ENCODE assay signal across 8 cellular contexts in the genomic region with DNA sequence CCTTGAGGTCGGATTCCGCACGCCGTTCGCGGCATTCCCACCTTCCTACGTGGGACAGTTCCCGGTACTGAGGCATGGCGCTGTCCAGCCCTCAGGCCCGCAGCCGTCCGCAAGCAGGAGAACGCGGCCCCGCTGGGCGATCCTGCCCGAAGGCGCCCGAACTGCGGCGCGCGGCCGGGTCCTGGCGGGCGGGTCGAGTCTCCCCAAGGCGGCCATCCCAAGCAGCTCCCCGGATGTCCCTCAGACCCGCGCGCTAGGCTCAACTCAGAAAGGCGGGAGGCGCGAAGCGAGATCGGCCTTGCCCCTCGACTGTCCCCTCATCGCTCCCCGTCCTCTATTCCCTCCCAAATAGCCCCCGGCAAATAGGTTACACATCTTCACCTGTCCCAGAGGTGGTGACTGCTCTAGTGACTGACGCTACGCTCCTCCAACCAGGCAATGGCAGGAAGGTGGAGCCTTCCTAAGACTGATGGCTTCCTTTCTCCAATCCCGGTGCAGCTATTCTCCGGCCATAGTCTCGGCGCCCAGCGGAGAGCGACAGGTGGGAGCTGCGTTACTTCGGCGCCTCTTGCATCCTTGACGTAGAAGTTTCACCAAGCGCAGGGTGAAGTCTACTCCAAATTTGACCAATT. TPM values are rescaled to one million over a fixed set of nuclear protein-coding genes. Genes with fewer than 3 reads are reported as not detected.
A peak's percentile ranks its signal among the peaks of the same experiment; 100 is the strongest.
DNase-seq lines count a peak whose midpoint lies in the region; ATAC-seq and TF ChIP-seq lines count a peak whose summit lies in the region.

No MANE protein-coding gene starts in this region.

- no peak overlapping the region for H3K4me3 Mint-ChIP-seq in GM23338
- no peak overlapping the region for H3K4me3 Mint-ChIP-seq in naive B cell
- no peak overlapping the region for H3K4me3 Mint-ChIP-seq in stimulated activated effector memory CD8-positive, alpha-beta T cell treated with anti-CD3 and anti-CD28 coated beads, Interleukin-12 subunit alpha, Interleukin-12 subunit beta, amount 100 ng/mL, for 72 hours

- no peaks in the 10 kb centered on the region for H3K36me3 ChIP-seq in GM23338 (ENCODE audit: insufficient read depth)

- TF ChIP-seq CTCF in GM23338 (conservative IDR thresholded peaks at IDR 0.05; ENCODE audit: low read depth in 2 of 2): no peak
- TF ChIP-seq CTCF in fibroblast of mammary gland (conservative IDR thresholded peaks at IDR 0.05; ENCODE audit: control insufficient read depth, insufficient read depth, low read depth, low read length): no peak

- H3K27ac Mint-ChIP-seq in GM23338 (peak overlapping the region; percentile 96), naive B cell (peak overlapping the region in 1 of 6 donors; percentile 93)
- H3K27ac Mint-ChIP-seq in stimulated activated effector memory CD8-positive, alpha-beta T cell treated with anti-CD3 and anti-CD28 coated beads, Interleukin-12 subunit alpha, Interleukin-12 subunit beta, amount 100 ng/mL, for 72 hours: no peak overlapping the region

- peaks cover 9% of the 10 kb centered on the region; the same call in 2 of the 3 replicates for H3K36me3 Mint-ChIP-seq in GM23338 (ENCODE audit: low read depth)
- no peaks in the 10 kb centered on the region for H3K36me3 Mint-ChIP-seq in naive B cell
- H3K36me3 Mint-ChIP-seq in stimulated activated effector memory CD8-positive, alpha-beta T cell treated with anti-CD3 and anti-CD28 coated beads, Interleukin-12 subunit alpha, Interleukin-12 subunit beta, amount 100 ng/mL, for 72 hours: peaks cover 36% of the 10 kb centered on the region

- peaks cover 22% of the 10 kb centered on the region for H3K4me1 Mint-ChIP-seq in GM23338
- peaks cover 18 to 37% (median 34%) of the 10 kb centered on the region in 3 donors for H3K4me1 Mint-ChIP-seq in naive B cell
- peaks cover 34% of the 10 kb centered on the region for H3K4me1 Mint-ChIP-seq in stimulated activated effector memory CD8-positive, alpha-beta T cell treated with anti-CD3 and anti-CD28 coated beads, Interleukin-12 subunit alpha, Interleukin-12 subunit beta, amount 100 ng/mL, for 72 hours

- H3K27me3 Mint-ChIP-seq in GM23338 (ENCODE audit: insufficient read depth, low read depth, poor library complexity) (peaks cover 18% of the 10 kb centered on the region), naive B cell (no peaks in the 10 kb centered on the region)

- peaks cover 4% of the 10 kb centered on the region; the same call in 1 of the 2 replicates for H3F3A ChIP-seq in GM23338 (replicated peaks; ENCODE audit: low read depth)

- H2AFZ ChIP-seq in GM23338: peak overlapping the region; percentile 83; the same call in 1 of the 2 replicates

- no peaks in the 10 kb centered on the region for H3K9me2 ChIP-seq in GM23338 (ENCODE audit: insufficient read depth)

- ATAC-seq in GM23338 (peak; percentile 81), naive B cell (ENCODE audit: low read depth in 2 of 2) (peak; percentile 60 to 62)
- peak; percentile 81 for ATAC-seq in stimulated activated effector memory CD8-positive, alpha-beta T cell treated with anti-CD3 and anti-CD28 coated beads, Interleukin-12 subunit alpha, Interleukin-12 subunit beta, amount 100 ng/mL, for 72 hours

- peak overlapping the region; percentile 93 for H3K4me2 ChIP-seq in GM23338

- H3K4me1 ChIP-seq in GM23338 (ENCODE audit: insufficient read depth): peaks cover 28% of the 10 kb centered on the region

- peaks cover 24% of the 10 kb centered on the region for H4K20me1 ChIP-seq in GM23338 (replicated peaks; ENCODE audit: insufficient read depth)

- H3K9me3 Mint-ChIP-seq in GM23338 (no peaks in the 10 kb centered on the region; the same call in 2 of the 3 replicates), naive B cell (no peaks in the 10 kb centered on the region)
- H3K9me3 Mint-ChIP-seq in stimulated activated effector memory CD8-positive, alpha-beta T cell treated with anti-CD3 and anti-CD28 coated beads, Interleukin-12 subunit alpha, Interleukin-12 subunit beta, amount 100 ng/mL, for 72 hours: no peaks in the 10 kb centered on the region

- peak overlapping the region; percentile 54 for H3K4me3 ChIP-seq in GM23338
- peak overlapping the region; percentile 97 for H3K4me3 ChIP-seq in fibroblast of mammary gland (ENCODE audit: control insufficient read depth, low read depth, low read length)

- DNase-seq in Daoy (ENCODE audit: low read depth) (peak; percentile 98), GM23338 (ENCODE audit: low spot score) (peak; percentile 98), Kasumi-1 (lab: John Stamatoyannopoulos, UW) (peak; percentile 95 to 96), RKO (ENCODE audit: low spot score) (peak; percentile 95), fibroblast of mammary gland (ENCODE audit: low read depth) (peak; percentile 97), naive B cell (peak; percentile 90)
- DNase-seq in activated T-helper 1 cell treated with anti-CD3 and anti-CD28 coated beads, Interleukin-2, amount 50 U/mL, for 16 hours (ENCODE audit: low read depth in 1 of 2, low spot score in 1 of 2): peak; percentile 64 to 72
- peak; percentile 75 to 95 for DNase-seq in stimulated activated effector memory CD8-positive, alpha-beta T cell treated with anti-CD3 and anti-CD28 coated beads, Interleukin-12 subunit alpha, Interleukin-12 subunit beta, amount 100 ng/mL, for 72 hours (ENCODE audit: low spot score in 2 of 2)

- H3K27ac ChIP-seq in GM23338 (ENCODE audit: low read depth): peak overlapping the region; percentile 65

- peaks cover 64% of the 10 kb centered on the region for H3K79me2 ChIP-seq in GM23338 (replicated peaks; ENCODE audit: insufficient read depth)

- no peaks in the 10 kb centered on the region for H3K27me3 ChIP-seq in GM23338 (ENCODE audit: insufficient read depth)

TF ChIP-seq in GM23338, 12 proteins besides CTCF, POLR2A, EP300 and RAD21:
- peak; percentile 93 for TF ChIP-seq POLR2AphosphoS5 (IDR thresholded peaks at IDR 0.05; ENCODE audit: low read depth)
- TF ChIP-seq JUNB (IDR thresholded peaks at IDR 0.05; ENCODE audit: unreplicated experiment): no peak
- no peak for TF ChIP-seq ZNF331 (CRISPR knock-in tag; IDR thresholded peaks at IDR 0.05; ENCODE audit: low read depth)
- no peak for TF ChIP-seq EZH2 (IDR thresholded peaks at IDR 0.05; ENCODE audit: low read depth, unreplicated experiment)
- TF ChIP-seq, protein P1, sequence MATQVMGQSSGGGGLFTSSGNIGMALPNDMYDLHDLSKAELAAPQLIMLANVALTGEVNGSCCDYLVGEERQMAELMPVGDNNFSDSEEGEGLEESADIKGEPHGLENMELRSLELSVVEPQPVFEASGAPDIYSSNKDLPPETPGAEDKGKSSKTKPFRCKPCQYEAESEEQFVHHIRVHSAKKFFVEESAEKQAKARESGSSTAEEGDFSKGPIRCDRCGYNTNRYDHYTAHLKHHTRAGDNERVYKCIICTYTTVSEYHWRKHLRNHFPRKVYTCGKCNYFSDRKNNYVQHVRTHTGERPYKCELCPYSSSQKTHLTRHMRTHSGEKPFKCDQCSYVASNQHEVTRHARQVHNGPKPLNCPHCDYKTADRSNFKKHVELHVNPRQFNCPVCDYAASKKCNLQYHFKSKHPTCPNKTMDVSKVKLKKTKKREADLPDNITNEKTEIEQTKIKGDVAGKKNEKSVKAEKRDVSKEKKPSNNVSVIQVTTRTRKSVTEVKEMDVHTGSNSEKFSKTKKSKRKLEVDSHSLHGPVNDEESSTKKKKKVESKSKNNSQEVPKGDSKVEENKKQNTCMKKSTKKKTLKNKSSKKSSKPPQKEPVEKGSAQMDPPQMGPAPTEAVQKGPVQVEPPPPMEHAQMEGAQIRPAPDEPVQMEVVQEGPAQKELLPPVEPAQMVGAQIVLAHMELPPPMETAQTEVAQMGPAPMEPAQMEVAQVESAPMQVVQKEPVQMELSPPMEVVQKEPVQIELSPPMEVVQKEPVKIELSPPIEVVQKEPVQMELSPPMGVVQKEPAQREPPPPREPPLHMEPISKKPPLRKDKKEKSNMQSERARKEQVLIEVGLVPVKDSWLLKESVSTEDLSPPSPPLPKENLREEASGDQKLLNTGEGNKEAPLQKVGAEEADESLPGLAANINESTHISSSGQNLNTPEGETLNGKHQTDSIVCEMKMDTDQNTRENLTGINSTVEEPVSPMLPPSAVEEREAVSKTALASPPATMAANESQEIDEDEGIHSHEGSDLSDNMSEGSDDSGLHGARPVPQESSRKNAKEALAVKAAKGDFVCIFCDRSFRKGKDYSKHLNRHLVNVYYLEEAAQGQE (IDR thresholded peaks at IDR 0.05; ENCODE audit: unreplicated experiment): peak; percentile 93
- TF ChIP-seq, protein P2, sequence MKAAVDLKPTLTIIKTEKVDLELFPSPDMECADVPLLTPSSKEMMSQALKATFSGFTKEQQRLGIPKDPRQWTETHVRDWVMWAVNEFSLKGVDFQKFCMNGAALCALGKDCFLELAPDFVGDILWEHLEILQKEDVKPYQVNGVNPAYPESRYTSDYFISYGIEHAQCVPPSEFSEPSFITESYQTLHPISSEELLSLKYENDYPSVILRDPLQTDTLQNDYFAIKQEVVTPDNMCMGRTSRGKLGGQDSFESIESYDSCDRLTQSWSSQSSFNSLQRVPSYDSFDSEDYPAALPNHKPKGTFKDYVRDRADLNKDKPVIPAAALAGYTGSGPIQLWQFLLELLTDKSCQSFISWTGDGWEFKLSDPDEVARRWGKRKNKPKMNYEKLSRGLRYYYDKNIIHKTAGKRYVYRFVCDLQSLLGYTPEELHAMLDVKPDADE (IDR thresholded peaks at IDR 0.05): 0 out of 2 replicates have a peak, but pooled peaks have one; percentile 8
- no peak; the same call in 1 of the 2 replicates for TF ChIP-seq CREB1 (CRISPR knock-in tag; IDR thresholded peaks at IDR 0.05; ENCODE audit: low read depth)
- no peak for TF ChIP-seq ZNF114 (CRISPR knock-in tag; IDR thresholded peaks at IDR 0.05)

RNA-seq across cellular contexts. Expression of a gene that starts 0.8 kb away (rescaled TPM):
- total RNA-seq in Daoy (2014; rRNA removed; shearing (Covaris generic)): 45.8 and 67.5 TPM in 2 replicates
- 119 and 123 TPM in 2 replicates for total RNA-seq in GM23338 (2014; rRNA removed; shearing (Covaris generic))
- 58.6 and 73.0 TPM in 2 replicates for polyA plus RNA-seq in GM23338 (2016; fragmentation: Nextera tagmentation; extraction: Ambion mirVana)
- 10 to 100 TPM; 53.3 to 88.7 (median 62.5) TPM for polyA plus RNA-seq in naive B cell (ENCODE audit: low read depth in 6 of 6)

RNA-seq across cellular contexts. Expression of a gene that starts 40.9 kb away (rescaled TPM):
- not detected in 2 replicates for total RNA-seq in Daoy (2014; rRNA removed; shearing (Covaris generic))
- 0.08 TPM in 1 of 2 replicates, not detected in the other for total RNA-seq in GM23338 (2014; rRNA removed; shearing (Covaris generic))
- polyA plus RNA-seq in GM23338 (2016; fragmentation: Nextera tagmentation; extraction: Ambion mirVana) (0.08 TPM in 1 of 2 replicates, not detected in the other), naive B cell (ENCODE audit: low read depth in 6 of 6) (not detected)

RNA-seq across cellular contexts. Expression of a gene that starts 54.4 kb away (rescaled TPM):
- 68.9 and 81.9 TPM in 2 replicates for total RNA-seq in Daoy (2014; rRNA removed; shearing (Covaris generic))
- 2.0 and 2.9 TPM in 2 replicates for total RNA-seq in GM23338 (2014; rRNA removed; shearing (Covaris generic))
- polyA plus RNA-seq in GM23338 (2016; fragmentation: Nextera tagmentation; extraction: Ambion mirVana) (2.2 and 2.3 TPM in 2 replicates), naive B cell (ENCODE audit: low read depth in 6 of 6) (under 1 TPM in 1 of 6 donors, not detected in 5; 0.19 TPM)

Comparison
In these comparisons a context has a peak if more than half of its experiments do, and no peak if none do; other contexts are left out.
1. Peak in every context shown above with its lines: DNase-seq, ATAC-seq, H3K4me3 ChIP-seq and H3K27ac ChIP-seq.
2. RNA of a gene that starts 54.4 kb away (total RNA-seq): 68.9 to 81.9 TPM in Daoy; 2.0 to 2.9 TPM in GM23338; every median in the first group is over 10 times any median in the second.